In the genomic region with DNA sequence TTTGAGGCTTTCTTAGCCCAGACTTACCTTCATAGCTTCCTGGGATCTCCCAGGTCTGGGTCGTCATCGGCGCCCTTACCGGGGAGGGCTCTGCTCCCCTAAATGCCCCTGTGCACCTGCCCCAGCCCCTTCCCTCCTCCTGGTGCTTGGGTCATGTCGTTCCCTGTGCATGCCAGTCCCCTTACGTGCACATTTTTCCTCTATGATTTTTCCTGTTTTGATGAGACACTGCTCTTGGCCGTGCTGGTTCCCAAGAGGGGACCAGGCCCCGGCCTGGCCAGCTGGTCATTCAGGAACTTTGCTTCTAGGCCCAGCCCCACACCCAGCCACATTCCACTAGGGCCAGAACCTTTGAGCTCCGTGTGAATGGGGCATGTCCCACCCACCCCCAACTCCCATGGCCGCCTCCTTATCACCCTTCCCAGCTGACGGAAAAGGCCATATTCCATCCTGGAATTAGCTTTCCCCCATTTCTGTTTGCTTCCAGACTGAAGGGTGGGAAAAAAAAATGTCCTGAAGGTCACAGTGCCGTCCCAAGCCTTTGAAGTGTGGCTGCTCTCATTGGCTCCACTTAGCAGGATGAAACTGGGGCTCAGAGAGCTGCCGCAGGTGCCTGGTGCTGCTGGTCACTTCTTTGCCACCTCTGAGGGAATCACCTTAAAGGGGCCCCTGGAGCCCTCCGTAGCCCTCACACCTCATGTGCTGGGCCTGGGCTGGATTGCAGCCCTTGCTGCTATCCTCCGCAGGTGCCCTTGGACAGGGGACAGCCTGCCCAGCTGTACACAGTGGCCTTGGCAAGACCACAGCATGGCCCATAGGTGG, we compare ENCODE assay signal across 1 cellular context.
TF ChIP-seq lines count a peak whose summit lies in the region.

No MANE protein-coding gene starts in this region.

TF ChIP-seq in HepG2, 621 proteins besides CTCF, POLR2A, EP300 and RAD21 (continued from another document and continues in another):
- no peak; the same call in 1 of the 2 replicates for TF ChIP-seq ZC3H4 (CRISPR knock-in tag; IDR thresholded peaks at IDR 0.05; ENCODE audit: borderline replicate concordance)
- TF ChIP-seq YEATS2 (CRISPR knock-in tag; IDR thresholded peaks at IDR 0.05; ENCODE audit: borderline replicate concordance): 0 out of 2 replicates have a peak, but pooled peaks have one; percentile 25
- no peak for TF ChIP-seq ZNF841 (CRISPR knock-in tag; IDR thresholded peaks at IDR 0.05; ENCODE audit: borderline replicate concordance)
- no peak for TF ChIP-seq FOXM1 (CRISPR knock-in tag; IDR thresholded peaks at IDR 0.05)
- TF ChIP-seq MIXL1 (CRISPR knock-in tag; IDR thresholded peaks at IDR 0.05): peak; percentile 71; the same call in 1 of the 2 replicates
- peak; percentile 85; the same call in 1 of the 2 replicates for TF ChIP-seq ZNF543 (CRISPR knock-in tag; IDR thresholded peaks at IDR 0.05)
- TF ChIP-seq MYC (CRISPR knock-in tag; IDR thresholded peaks at IDR 0.05; ENCODE audit: borderline replicate concordance): no peak; the same call in 1 of the 2 replicates
- no peak for TF ChIP-seq ZNF775 (CRISPR knock-in tag; IDR thresholded peaks at IDR 0.05; ENCODE audit: borderline replicate concordance)
- TF ChIP-seq ZNF20 (CRISPR knock-in tag; IDR thresholded peaks at IDR 0.05): peak; percentile 66; the same call in 1 of the 2 replicates
- no peak; the same call in 1 of the 2 replicates for TF ChIP-seq TRIM24 (CRISPR knock-in tag; IDR thresholded peaks at IDR 0.05)
- peak; percentile 72; the same call in 1 of the 2 replicates for TF ChIP-seq JUND (CRISPR knock-in tag; IDR thresholded peaks at IDR 0.05)
- 0 out of 2 replicates have a peak, but pooled peaks have one; percentile 15 for TF ChIP-seq SNAPC4 (CRISPR knock-in tag; IDR thresholded peaks at IDR 0.05)
- TF ChIP-seq ZBTB21 (CRISPR knock-in tag; IDR thresholded peaks at IDR 0.05): no peak; the same call in 1 of the 2 replicates
- no peak for TF ChIP-seq ZFP62 (CRISPR knock-in tag; IDR thresholded peaks at IDR 0.05)
- TF ChIP-seq, protein P1, sequence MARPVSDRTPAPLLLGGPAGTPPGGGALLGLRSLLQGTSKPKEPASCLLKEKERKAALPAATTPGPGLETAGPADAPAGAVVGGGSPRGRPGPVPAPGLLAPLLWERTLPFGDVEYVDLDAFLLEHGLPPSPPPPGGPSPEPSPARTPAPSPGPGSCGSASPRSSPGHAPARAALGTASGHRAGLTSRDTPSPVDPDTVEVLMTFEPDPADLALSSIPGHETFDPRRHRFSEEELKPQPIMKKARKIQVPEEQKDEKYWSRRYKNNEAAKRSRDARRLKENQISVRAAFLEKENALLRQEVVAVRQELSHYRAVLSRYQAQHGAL (CRISPR knock-in tag; IDR thresholded peaks at IDR 0.05; ENCODE audit: not compliant biosample characterization): no peak
- TF ChIP-seq, protein P2, sequence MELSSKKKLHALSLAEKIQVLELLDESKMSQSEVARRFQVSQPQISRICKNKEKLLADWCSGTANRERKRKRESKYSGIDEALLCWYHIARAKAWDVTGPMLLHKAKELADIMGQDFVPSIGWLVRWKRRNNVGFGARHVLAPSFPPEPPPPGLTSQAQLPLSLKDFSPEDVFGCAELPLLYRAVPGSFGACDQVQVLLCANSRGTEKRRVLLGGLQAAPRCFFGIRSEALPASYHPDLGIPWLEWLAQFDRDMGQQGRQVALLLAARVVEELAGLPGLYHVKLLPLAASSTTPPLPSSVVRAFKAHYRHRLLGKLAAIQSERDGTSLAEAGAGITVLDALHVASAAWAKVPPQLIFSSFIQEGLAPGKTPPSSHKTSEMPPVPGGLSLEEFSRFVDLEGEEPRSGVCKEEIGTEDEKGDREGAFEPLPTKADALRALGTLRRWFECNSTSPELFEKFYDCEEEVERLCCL (CRISPR knock-in tag; IDR thresholded peaks at IDR 0.05; ENCODE audit: borderline replicate concordance): no peak
- 0 out of 2 replicates have a peak, but pooled peaks have one; percentile 10 for TF ChIP-seq ZNF790 (CRISPR knock-in tag; IDR thresholded peaks at IDR 0.05; ENCODE audit: borderline replicate concordance)
- TF ChIP-seq MYPOP (CRISPR knock-in tag; IDR thresholded peaks at IDR 0.05): peak; percentile 82
- TF ChIP-seq ATRX (CRISPR knock-in tag; IDR thresholded peaks at IDR 0.05; ENCODE audit: borderline replicate concordance): no peak
- no peak for TF ChIP-seq ZNF773 (CRISPR knock-in tag; IDR thresholded peaks at IDR 0.05; ENCODE audit: borderline replicate concordance)
- TF ChIP-seq, protein P3, sequence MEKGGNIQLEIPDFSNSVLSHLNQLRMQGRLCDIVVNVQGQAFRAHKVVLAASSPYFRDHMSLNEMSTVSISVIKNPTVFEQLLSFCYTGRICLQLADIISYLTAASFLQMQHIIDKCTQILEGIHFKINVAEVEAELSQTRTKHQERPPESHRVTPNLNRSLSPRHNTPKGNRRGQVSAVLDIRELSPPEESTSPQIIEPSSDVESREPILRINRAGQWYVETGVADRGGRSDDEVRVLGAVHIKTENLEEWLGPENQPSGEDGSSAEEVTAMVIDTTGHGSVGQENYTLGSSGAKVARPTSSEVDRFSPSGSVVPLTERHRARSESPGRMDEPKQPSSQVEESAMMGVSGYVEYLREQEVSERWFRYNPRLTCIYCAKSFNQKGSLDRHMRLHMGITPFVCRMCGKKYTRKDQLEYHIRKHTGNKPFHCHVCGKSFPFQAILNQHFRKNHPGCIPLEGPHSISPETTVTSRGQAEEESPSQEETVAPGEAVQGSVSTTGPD (CRISPR knock-in tag; IDR thresholded peaks at IDR 0.05): peak; percentile 60; the same call in 1 of the 2 replicates
- no peak for TF ChIP-seq CCAR2 (optimal IDR thresholded peaks at IDR 0.05; ENCODE audit: low read depth, low read length)
- TF ChIP-seq ZNF883 (CRISPR knock-in tag; IDR thresholded peaks at IDR 0.05; ENCODE audit: not compliant biosample characterization): peak; percentile 44
- TF ChIP-seq HES4 (CRISPR knock-in tag; IDR thresholded peaks at IDR 0.05; ENCODE audit: borderline replicate concordance): no peak
- TF ChIP-seq ZNF598 (CRISPR knock-in tag; IDR thresholded peaks at IDR 0.05; ENCODE audit: borderline replicate concordance): 0 out of 2 replicates have a peak, but pooled peaks have one; percentile 23
- TF ChIP-seq SNAPC5 (CRISPR knock-in tag; IDR thresholded peaks at IDR 0.05; ENCODE audit: borderline replicate concordance): no peak
- TF ChIP-seq ZNF350 (CRISPR knock-in tag; IDR thresholded peaks at IDR 0.05; ENCODE audit: borderline replicate concordance, low read depth): peak; percentile 12; the same call in 1 of the 2 replicates
- TF ChIP-seq ZHX1 (CRISPR knock-in tag; IDR thresholded peaks at IDR 0.05; ENCODE audit: low read depth): no peak
- 0 out of 2 replicates have a peak, but pooled peaks have one; percentile 43 for TF ChIP-seq XBP1 (CRISPR knock-in tag; IDR thresholded peaks at IDR 0.05)
- no peak for TF ChIP-seq ZNF574 (CRISPR knock-in tag; IDR thresholded peaks at IDR 0.05)
- no peak for TF ChIP-seq GPBP1L1 (CRISPR knock-in tag; IDR thresholded peaks at IDR 0.05)
- TF ChIP-seq ZNF367 (CRISPR knock-in tag; IDR thresholded peaks at IDR 0.05; ENCODE audit: borderline replicate concordance): no peak
- no peak for TF ChIP-seq SCMH1 (CRISPR knock-in tag; IDR thresholded peaks at IDR 0.05; ENCODE audit: borderline replicate concordance)
